Comparison of ENCODE assay signal across 17 cellular contexts in the genomic region with DNA sequence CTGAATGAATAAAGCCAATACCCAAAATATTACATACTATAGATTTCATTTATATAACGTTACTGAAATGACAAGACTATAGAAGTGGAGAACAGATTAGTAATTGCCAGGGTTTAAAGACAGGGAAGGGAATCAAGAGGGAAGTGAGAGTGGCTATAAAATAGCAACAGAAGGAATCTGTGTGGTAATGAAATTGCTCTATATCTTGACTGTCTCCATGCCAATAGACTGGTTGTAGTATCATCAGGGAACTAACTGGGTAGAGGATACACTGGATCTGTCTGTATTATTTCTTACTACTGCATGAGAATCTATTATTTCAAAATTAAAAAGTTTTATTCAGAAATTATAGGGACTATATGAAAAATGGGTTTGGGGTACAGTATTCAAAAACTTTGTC.
"Had no signal": no experiment of that assay in that cellular context is flagged by ENCODE, and none has a peak within 500 bp of the region (broad histone marks: within the 10 kb centered on the region; RNA-seq: fewer than 3 reads in every experiment).

No MANE protein-coding gene starts in this region.

- H3K4me2 ChIP-seq: neural progenitor cell, smooth muscle cell had no signal

- H3K27ac ChIP-seq: esophagus squamous epithelium, heart left ventricle, neural progenitor cell, ovary, right atrium auricular region had no signal

- DNase-seq: dermis blood vessel endothelial cell; esophagus squamous epithelium; foreskin fibroblast; heart left ventricle; hippocampal formation; mucosa of descending colon; naive thymus-derived CD8-positive, alpha-beta T cell; nucleus accumbens; ovary; stimulated activated CD4-positive, alpha-beta T cell treated with anti-CD3 and anti-CD28 coated beads, Interleukin-2, amount 100 ng/mL, for 48 hours; stimulated activated naive CD4-positive, alpha-beta T cell treated with Interleukin-2 at 50 U/mL for 16 hours; trophoblast cell had no signal

- ATAC-seq: heart left ventricle; mucosa of descending colon; naive thymus-derived CD8-positive, alpha-beta T cell had no signal

- H3K9me3 ChIP-seq: esophagus squamous epithelium, heart left ventricle, mucosa of descending colon, ovary, right atrium auricular region had no signal

- H3K27me3 ChIP-seq: esophagus squamous epithelium, heart left ventricle, neural progenitor cell, ovary, right atrium auricular region had no signal

- FAIRE-seq: colon, urothelium cell line had no signal

- H2AFZ ChIP-seq: neural progenitor cell had no signal

- H3K4me3 ChIP-seq: esophagus squamous epithelium, heart left ventricle, mucosa of descending colon, neural progenitor cell, ovary, right atrium auricular region, smooth muscle cell had no signal

- H3K4me1 ChIP-seq: esophagus squamous epithelium, neural progenitor cell, right atrium auricular region had no signal

- H3K36me3 ChIP-seq: esophagus squamous epithelium, heart left ventricle, neural progenitor cell, ovary, right atrium auricular region had no signal

- H3K9ac ChIP-seq: neural progenitor cell had no signal
